Comparison of ENCODE assay signal across 8 cellular contexts in genomic region chr5:114101153-114101552, GRCh38.
DNase-seq lines count a peak whose midpoint lies in the region; ATAC-seq, FAIRE-seq and TF ChIP-seq lines count a peak whose summit lies in the region.

No MANE protein-coding gene starts in this region.

- H3K36me3 ChIP-seq in bronchial epithelial cell (ENCODE audit: control insufficient read depth, insufficient read depth, low read length) = no peaks in the 10 kb centered on the region
- no peaks in the 10 kb centered on the region for H3K36me3 ChIP-seq in mucosa of descending colon (ENCODE audit: low read depth)

- H3K9me3 ChIP-seq in mucosa of descending colon = no peaks in the 10 kb centered on the region

- no peak for TF ChIP-seq POLR2A in H54 (IDR thresholded peaks at IDR 0.05; ENCODE audit: low read depth, low read length)

- intact Hi-C loops in mucosa of descending colon (cut with DNase I, micrococcal nuclease) = loop anchor here in 1 of 2 donors (10.0 kb wide), 1 partner anchor 344 kb away; no protein-coding TSS in a partner anchor

- FAIRE-seq in bronchial epithelial cell (lab: Jason Lieb, UNC) (no peak), H54 (lab: Jason Lieb, UNC) (no peak)

- DNase-seq in COR-L47 (lab: John Stamatoyannopoulos, UW) (peak; percentile 63), LNCaP clone FGC (ENCODE audit: low read depth) (peak; percentile 30), bronchial epithelial cell (ENCODE audit: low read depth) (peak; percentile 29), mucosa of descending colon (peak in 1 of 3 donors; percentile 62), H54 (ENCODE audit: insufficient read length, low spot score) (no peak), NCI-H526 treated with DMSO at 0.1 percent for 48 hours (lab: John Stamatoyannopoulos, UW) (no peak)
- DNase-seq in stimulated activated CD4-positive, alpha-beta T cell treated with anti-CD3 and anti-CD28 coated beads, Interleukin-4, amount 100 ng/mL, for 24 hours = no peak

- no peaks in the 10 kb centered on the region for H3K4me1 ChIP-seq in mucosa of descending colon (ENCODE audit: low read depth)

- ATAC-seq in GM19351 (IDR thresholded peaks at IDR 0.05; ENCODE audit: unreplicated experiment) (peak; percentile 79), mucosa of descending colon (no peak)

- H3K4me3 ChIP-seq in LNCaP clone FGC (ENCODE audit: low read depth, low read length) (no peak overlapping the region), bronchial epithelial cell (ENCODE audit: low read depth, low read length) (no peak overlapping the region), mucosa of descending colon (no peak overlapping the region)

- no peaks in the 10 kb centered on the region for H3K27me3 ChIP-seq in bronchial epithelial cell (ENCODE audit: control insufficient read depth, insufficient read depth, low read length)

- TF ChIP-seq CTCF in LNCaP clone FGC (IDR thresholded peaks at IDR 0.05; ENCODE audit: control insufficient read depth, extremely low read depth, insufficient read depth) (peak; percentile 70), bronchial epithelial cell (IDR thresholded peaks at IDR 0.05; ENCODE audit: insufficient read depth, low read length, severe bottlenecking) (peak; percentile 15), mucosa of descending colon (IDR thresholded peaks at IDR 0.05) (peak; percentile 8)

Comparison
In these comparisons a context has a peak if more than half of its experiments do, and no peak if none do; other contexts are left out.
1. DNase-seq: peak in COR-L47 (single experiment), LNCaP clone FGC (single experiment) and bronchial epithelial cell (single experiment); none in stimulated activated CD4-positive, alpha-beta T cell treated with anti-CD3 and anti-CD28 coated beads, Interleukin-4, amount 100 ng/mL, for 24 hours (single experiment), H54 (single experiment) and NCI-H526 treated with DMSO at 0.1 percent for 48 hours (single experiment).
2. CTCF ChIP-seq: peak in every context shown above with its lines; median percentile 70 in LNCaP clone FGC; 15 in bronchial epithelial cell; 8 in mucosa of descending colon.